Comparison of ENCODE assay signal across 9 cellular contexts in the genomic region with DNA sequence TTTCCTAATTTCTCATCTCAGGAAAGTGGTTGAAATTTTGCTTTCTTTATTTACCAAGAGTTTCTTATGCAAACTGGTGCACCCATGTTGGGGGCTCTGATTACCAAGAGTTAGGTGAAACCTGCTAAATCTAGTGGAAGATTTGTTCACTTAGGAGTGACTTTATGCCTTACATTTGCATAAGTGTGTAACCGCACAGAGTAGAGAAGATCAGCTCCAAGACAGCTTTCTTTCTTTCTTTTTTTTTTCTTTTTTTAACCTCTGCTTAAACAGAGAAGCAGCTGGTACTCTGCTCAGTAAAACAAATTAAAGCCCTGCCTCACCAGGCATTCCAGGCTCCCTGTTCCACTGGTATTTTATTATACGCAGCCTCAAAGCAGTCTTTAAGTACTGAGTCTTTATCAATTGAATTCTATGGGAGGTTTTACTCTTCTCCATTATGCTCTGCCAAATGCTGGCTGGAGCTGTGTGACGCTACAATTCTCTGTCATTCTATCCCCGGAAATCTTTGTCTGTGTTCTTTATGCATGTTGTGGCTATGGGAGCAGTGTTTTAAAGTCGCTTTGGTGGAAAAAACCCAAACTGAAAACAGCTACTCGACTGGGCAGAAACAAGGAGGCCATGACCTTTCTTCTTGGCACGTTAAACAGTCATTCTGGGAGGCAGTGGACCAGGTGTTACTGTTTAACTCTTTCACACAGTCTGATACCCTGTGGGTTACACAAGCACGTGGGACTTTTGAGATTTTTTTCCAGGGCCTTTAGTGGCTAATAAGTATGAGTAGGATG. TPM values are rescaled to one million over a fixed set of nuclear protein-coding genes. Genes with fewer than 3 reads are reported as not detected.
DNase-seq lines count a peak whose midpoint lies in the region; ATAC-seq, FAIRE-seq and TF ChIP-seq lines count a peak whose summit lies in the region.
"Had no signal": no experiment of that assay in that cellular context is flagged by ENCODE, and none has a peak within 500 bp of the region (broad histone marks: within the 10 kb centered on the region; RNA-seq: fewer than 3 reads in every experiment).

No MANE protein-coding gene starts in this region.

- no peak overlapping the region for H3K9ac ChIP-seq in trophoblast cell (ENCODE audit: low read length)

- peaks cover 7% of the 10 kb centered on the region for H3K27me3 Mint-ChIP-seq in HFFc6 (ENCODE audit: insufficient read depth)

- no peak overlapping the region for H2BK12ac ChIP-seq in trophoblast cell (ENCODE audit: low read length)

- H3K27ac Mint-ChIP-seq in HFFc6, result no peak overlapping the region

- 11 to 13% methylated on average over 8 of the region's 8 CpGs for WGBS in pancreas, 2 donors
- WGBS in trophoblast cell (ENCODE audit: extremely low coverage, insufficient coverage, insufficient read length), result no CpG with 5 or more reads among the region's 8 CpGs

- H3K27me3 ChIP-seq in pancreas (no peaks in the 10 kb centered on the region), trophoblast cell (ENCODE audit: insufficient read depth, low read length) (no peaks in the 10 kb centered on the region)
- H3K27me3 ChIP-seq: heart left ventricle had no signal

- no peak overlapping the region for H2AFZ ChIP-seq in trophoblast cell (ENCODE audit: insufficient read depth, low read length, poor library complexity)

- no peak overlapping the region for H4K12ac ChIP-seq in trophoblast cell (ENCODE audit: low read depth, low read length)

- H3K4me2 ChIP-seq in trophoblast cell (ENCODE audit: low read length), result no peak overlapping the region

- H3K36me3 Mint-ChIP-seq in HFFc6 (ENCODE audit: low read depth), result no peaks in the 10 kb centered on the region

- no peaks in the 10 kb centered on the region for H3K9me3 Mint-ChIP-seq in HFFc6

- ATAC-seq in GM18909 (IDR thresholded peaks at IDR 0.05; ENCODE audit: poor library complexity, unreplicated experiment) (peak; percentile 100), HG02759 (IDR thresholded peaks at IDR 0.05; ENCODE audit: unreplicated experiment) (peak; percentile 98), pancreas (peak; percentile 97 to 99 (median 98))

- no peaks in the 10 kb centered on the region for H3K9me3 ChIP-seq in pancreas
- H3K9me3 ChIP-seq in trophoblast cell (ENCODE audit: insufficient read depth, low read depth, low read length), result no peaks in the 10 kb centered on the region

- H3K27ac ChIP-seq in pancreas, result peak overlapping the region; percentile 14 to 85 (median 58)
- H3K27ac ChIP-seq in trophoblast cell (ENCODE audit: low read depth, low read length), result no peak overlapping the region
- H3K27ac ChIP-seq: heart left ventricle had no signal

- no peak overlapping the region for H4K91ac ChIP-seq in trophoblast cell (ENCODE audit: low read depth, low read length)

- no peak for TF ChIP-seq CTCF in pancreas (IDR thresholded peaks at IDR 0.05)
- TF ChIP-seq CTCF in HFFc6 (IDR thresholded peaks at IDR 0.05), result no peak

- no peak overlapping the region for H3K4me3 Mint-ChIP-seq in HFFc6

- intact Hi-C loops in pancreas (cut with DNase I), result no loop called here

- H3K36me3 ChIP-seq in pancreas (no peaks in the 10 kb centered on the region), trophoblast cell (ENCODE audit: control insufficient read depth in 1 of 2, insufficient read depth in 2 of 2, low read length in 2 of 2) (no peaks in the 10 kb centered on the region)
- H3K36me3 ChIP-seq: heart left ventricle had no signal

- H3K79me1 ChIP-seq in trophoblast cell (ENCODE audit: low read length), result no peaks in the 10 kb centered on the region

- DNase-seq in SHP77 treated with DMSO at 0.1 percent for 48 hours (lab: John Stamatoyannopoulos, UW) (peak; percentile 26), pancreas (peak in 3 of 6 donors; percentile 73 to 78 (median 77)), trophoblast cell (no peak), HFFc6 (no peak), hepatic stellate cell (ENCODE audit: low spot score) (no peak), frontal cortex (ENCODE audit: low spot score in 2 of 2) (no peak)
- DNase-seq: heart left ventricle had no signal

- H3K4me1 ChIP-seq in pancreas (peaks cover 7 to 14% (median 14%) of the 10 kb centered on the region in 3 donors), trophoblast cell (ENCODE audit: control insufficient read depth in 1 of 2, insufficient read depth in 2 of 2, low read length in 2 of 2) (no peaks in the 10 kb centered on the region)

- H3K4me1 Mint-ChIP-seq in HFFc6 (ENCODE audit: low read depth), result no peaks in the 10 kb centered on the region

- H3K18ac ChIP-seq in trophoblast cell (ENCODE audit: low read length), result no peak overlapping the region

- H3K79me2 ChIP-seq in trophoblast cell (ENCODE audit: control insufficient read depth, insufficient read depth, low read length, poor library complexity), result no peaks in the 10 kb centered on the region

- no peak overlapping the region for H2AK5ac ChIP-seq in trophoblast cell (ENCODE audit: low read length)

- H2BK120ac ChIP-seq in trophoblast cell (ENCODE audit: insufficient read depth, low read length, poor library complexity), result no peak overlapping the region

- no peak overlapping the region for H3K23ac ChIP-seq in trophoblast cell (ENCODE audit: low read length)

- H3K4me3 ChIP-seq in pancreas (no peak overlapping the region), trophoblast cell (ENCODE audit: low read depth, low read length) (no peak overlapping the region)
- H3K4me3 ChIP-seq: heart left ventricle had no signal

- H3K14ac ChIP-seq in trophoblast cell (ENCODE audit: low read length), result no peak overlapping the region

- no peak overlapping the region for H2BK5ac ChIP-seq in trophoblast cell (ENCODE audit: low read depth, low read length, poor library complexity)

- no peak overlapping the region for H3K4ac ChIP-seq in trophoblast cell (ENCODE audit: low read depth, low read length)

- H4K8ac ChIP-seq in trophoblast cell (ENCODE audit: low read depth, low read length), result no peak overlapping the region

- no peak for FAIRE-seq in pancreas (lab: Jason Lieb, UNC)
- no peak for FAIRE-seq in frontal cortex (lab: Jason Lieb, UNC)

RNA-seq across cellular contexts. Expression of a gene that starts 55.2 kb away (rescaled TPM):
- 10 to 100 TPM in 3 of 6 donors, 1 to 10 TPM in 3; 8.5 to 14.1 (median 10.8) TPM for total RNA-seq in pancreas
- polyA plus RNA-seq in pancreas, result 1 to 10 TPM; 3.7 to 7.7 TPM
- polyA plus RNA-seq in trophoblast cell (2013), result 7.5 and 7.7 TPM in 2 replicates
- 10 to 100 TPM; 78.3 to 93.4 (median 87.8) TPM for total RNA-seq in HFFc6 (2021; fragmentation: NEBNext Ultra II Directional; extraction: Animal tissue kit (Norgen Biotek cat#: 25700))
- 24.1 TPM for total RNA-seq in frontal cortex
